ENCODE assay signal across 19 cellular contexts in the genomic region with DNA sequence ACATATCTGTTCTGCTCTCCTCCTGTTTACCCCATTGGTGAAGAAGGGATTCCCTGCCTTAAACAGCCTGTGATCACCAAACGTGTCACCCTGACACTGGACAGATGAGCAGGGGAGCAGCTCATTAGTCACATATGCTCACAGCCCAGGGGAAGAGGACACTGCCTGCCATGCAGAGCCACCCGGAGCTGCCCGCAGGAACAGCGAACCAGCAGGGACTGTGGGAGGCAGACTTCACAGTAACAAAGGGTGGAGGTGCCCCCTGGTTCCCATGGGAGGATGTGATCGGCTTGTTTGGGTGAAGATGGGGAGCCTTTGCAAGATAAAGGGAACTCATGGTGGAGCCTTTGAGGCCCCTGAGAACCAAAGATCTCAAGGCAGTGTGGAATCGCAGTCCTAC.
DNase-seq lines count a peak whose midpoint lies in the region; ATAC-seq, FAIRE-seq and TF ChIP-seq lines count a peak whose summit lies in the region.
"Had no signal": no experiment of that assay in that cellular context is flagged by ENCODE, and none has a peak within 500 bp of the region (broad histone marks: within the 10 kb centered on the region; RNA-seq: fewer than 3 reads in every experiment).

No MANE protein-coding gene starts in this region.

- H3K18ac ChIP-seq in H1 (ENCODE audit: extremely low read depth, low read length) = no peak overlapping the region
- H3K18ac ChIP-seq in trophoblast cell (ENCODE audit: low read length) = no peak overlapping the region

- peaks cover 32 to 44% of the 10 kb centered on the region in 2 donors for H3K27me3 Mint-ChIP-seq in effector memory CD8-positive, alpha-beta T cell

- no peak for ATAC-seq in SK-N-SH treated with all-trans-retinoic acid at 6 μM for 48 hours
- no peak for ATAC-seq in effector memory CD8-positive, alpha-beta T cell (replicated peaks)
- ATAC-seq: K562 had no signal

- H3K27ac ChIP-seq in SK-N-SH (ENCODE audit: low read depth in 2 of 2, low read length in 1 of 2) (no peak overlapping the region), H1 (ENCODE audit: low read depth, low read length) (no peak overlapping the region; the same call in 1 of the 2 replicates), trophoblast cell (ENCODE audit: low read depth, low read length) (no peak overlapping the region)
- H3K27ac ChIP-seq: BLaER1, GM23248 had no signal

- H4K8ac ChIP-seq in H1 (ENCODE audit: extremely low read depth, insufficient read depth, low read length) (no peak overlapping the region), trophoblast cell (ENCODE audit: low read depth, low read length) (no peak overlapping the region)

- CTCF ChIA-PET in SK-N-SH (lab: Yijun Ruan, JAX) = interaction anchor here (0.9 to 1.3 kb wide), 2 partner anchors 15 to 21 kb away, joined by 3 to 5 read pairs; no protein-coding TSS in a partner anchor
- CTCF ChIA-PET in H1 (lab: Charles Lee; ENCODE audit: partially characterized antibody) = interaction anchor here (0.7 to 1.3 kb wide), 5 partner anchors 9 to 296 kb away, joined by 3 to 4 read pairs (median 3); no protein-coding TSS in a partner anchor

- no peaks in the 10 kb centered on the region for H3K4me1 Mint-ChIP-seq in effector memory CD8-positive, alpha-beta T cell (ENCODE audit: low read depth in 2 of 2)
- H3K4me1 Mint-ChIP-seq: CD14-positive monocyte; CD4-positive, alpha-beta memory T cell had no signal

- H3K23me2 ChIP-seq in H1 (ENCODE audit: low read depth, low read length) = peaks cover 4% of the 10 kb centered on the region; the same call in 1 of the 2 replicates

- H4K20me1 ChIP-seq in SK-N-SH (ENCODE audit: insufficient read depth) (no peaks in the 10 kb centered on the region), H1 (replicated peaks in 1 of 2; ENCODE audit: control insufficient read depth in 1 of 2, insufficient read depth in 2 of 2, low read length in 2 of 2) (peaks cover 0 to 4% of the 10 kb centered on the region in 2 experiments)
- H4K20me1 ChIP-seq: BLaER1 had no signal

- no peaks in the 10 kb centered on the region for H3K9me3 ChIP-seq in SK-N-SH
- 0 out of 4 replicates have a peak, but pooled peaks cover 0 to 3% of the 10 kb centered on the region in 2 experiments for H3K9me3 ChIP-seq in H1 (ENCODE audit: insufficient read depth in 2 of 2, low read depth in 1 of 2, low read length in 1 of 2)
- H3K9me3 ChIP-seq in trophoblast cell (ENCODE audit: insufficient read depth, low read depth, low read length) = peaks cover 4% of the 10 kb centered on the region
- H3K9me3 ChIP-seq: BLaER1 had no signal

- no peaks in the 10 kb centered on the region for H3K36me3 Mint-ChIP-seq in effector memory CD8-positive, alpha-beta T cell (ENCODE audit: insufficient read depth)
- H3K36me3 Mint-ChIP-seq: CD14-positive monocyte had no signal

- no peak overlapping the region for H2AK5ac ChIP-seq in H1 (ENCODE audit: low read depth, low read length)
- no peak overlapping the region for H2AK5ac ChIP-seq in trophoblast cell (ENCODE audit: low read length)

- no peak overlapping the region for H3K4me3 Mint-ChIP-seq in effector memory CD8-positive, alpha-beta T cell
- H3K4me3 Mint-ChIP-seq: CD14-positive monocyte; CD4-positive, alpha-beta memory T cell had no signal

- no peak overlapping the region for H3K27ac Mint-ChIP-seq in effector memory CD8-positive, alpha-beta T cell
- H3K27ac Mint-ChIP-seq: CD14-positive monocyte had no signal

- no peak overlapping the region for H2BK120ac ChIP-seq in H1 (replicated peaks; ENCODE audit: low read depth, low read length)
- no peak overlapping the region for H2BK120ac ChIP-seq in trophoblast cell (ENCODE audit: insufficient read depth, low read length, poor library complexity)

- no peak for TF ChIP-seq POLR2A in H1 (IDR thresholded peaks at IDR 0.05; ENCODE audit: control extremely low read depth in 1 of 2, low read depth in 2 of 2, low read length in 2 of 2)

- H4K91ac ChIP-seq in H1 (replicated peaks; ENCODE audit: insufficient read length, low read length) = peak overlapping the region; percentile 40
- no peak overlapping the region for H4K91ac ChIP-seq in trophoblast cell (ENCODE audit: low read depth, low read length)

- TF ChIP-seq EP300 in SK-N-SH (IDR thresholded peaks at IDR 0.05; ENCODE audit: borderline replicate concordance in 1 of 2, low read depth in 1 of 2, low read length in 1 of 2) (no peak), H1 (IDR thresholded peaks at IDR 0.05; ENCODE audit: borderline replicate concordance in 1 of 2, low read depth in 2 of 2, low read length in 2 of 2) (no peak)

- no peaks in the 10 kb centered on the region for H3K79me2 ChIP-seq in SK-N-SH (ENCODE audit: insufficient read depth)
- no peaks in the 10 kb centered on the region for H3K79me2 ChIP-seq in H1 (ENCODE audit: control insufficient read depth in 1 of 2, insufficient read depth in 2 of 2, low read length in 2 of 2)
- no peaks in the 10 kb centered on the region for H3K79me2 ChIP-seq in trophoblast cell (ENCODE audit: control insufficient read depth, insufficient read depth, low read length, poor library complexity)

- H4K12ac ChIP-seq in trophoblast cell (ENCODE audit: low read depth, low read length) = no peak overlapping the region

- H3K14ac ChIP-seq in H1 (ENCODE audit: insufficient read length) (peak overlapping the region; percentile 66), trophoblast cell (ENCODE audit: low read length) (no peak overlapping the region)

- POLR2A ChIA-PET in SK-N-SH (lab: Yijun Ruan, JAX) = no interaction called here
- POLR2A ChIA-PET in H1 (lab: Charles Lee; ENCODE audit: partially characterized antibody) = interaction anchor here (1.5 kb wide), 1 partner anchor 10 kb away, joined by 3 read pairs; no protein-coding TSS in a partner anchor

- H3K56ac ChIP-seq in H1 (replicated peaks; ENCODE audit: insufficient read length, low read depth, low read length) = no peak overlapping the region

- H3F3A ChIP-seq in SK-N-SH (replicated peaks; ENCODE audit: insufficient read depth) = no peaks in the 10 kb centered on the region

- H2BK5ac ChIP-seq in H1 (ENCODE audit: low read depth, low read length) = no peak overlapping the region
- H2BK5ac ChIP-seq in trophoblast cell (ENCODE audit: low read depth, low read length, poor library complexity) = no peak overlapping the region

- no peak overlapping the region for H2AFZ ChIP-seq in SK-N-SH (ENCODE audit: low read depth)
- peak overlapping the region; percentile 58; the same call in 1 of the 2 replicates for H2AFZ ChIP-seq in H1 (ENCODE audit: low read length)
- no peak overlapping the region for H2AFZ ChIP-seq in trophoblast cell (ENCODE audit: insufficient read depth, low read length, poor library complexity)
- H2AFZ ChIP-seq: GM23248 had no signal

- 62% methylated on average over 6 of the region's 6 CpGs for WGBS in SK-N-SH (ENCODE audit: low lambda C conversion rate)
- 87% methylated on average over 6 of the region's 6 CpGs; no CpG with 5 or more reads in 1 of the 2 experiments for WGBS in H1 (ENCODE audit: extremely low coverage in 1 of 2, insufficient coverage in 1 of 2, insufficient read length in 1 of 2, insufficient replicate concordance in 2 of 2, low coverage in 1 of 2, low lambda C conversion rate in 2 of 2, missing lambda C conversion rate in 1 of 2), 2 experiments
- WGBS in trophoblast cell (ENCODE audit: extremely low coverage, insufficient coverage, insufficient read length) = no CpG with 5 or more reads among the region's 6 CpGs

- TF ChIP-seq CTCF in SK-N-SH (IDR thresholded peaks at IDR 0.05) (no peak), H1 (IDR thresholded peaks at IDR 0.05; ENCODE audit: control extremely low read depth in 1 of 3, insufficient read depth in 1 of 3, low read depth in 1 of 3, low read length in 3 of 3) (peak in 1 of 3 experiments; percentile 3; a peak in 1 of 4 replicates)

- H2BK20ac ChIP-seq in H1 (ENCODE audit: low read length) = 0 out of 2 replicates have a peak overlapping the region, but pooled peaks have one; percentile 87

- no peaks in the 10 kb centered on the region for H3K36me3 ChIP-seq in SK-N-SH (replicated peaks in 1 of 2; ENCODE audit: control insufficient read depth in 1 of 2, insufficient read depth in 2 of 2, low read length in 1 of 2)
- H3K36me3 ChIP-seq in H1 (ENCODE audit: control insufficient read depth in 2 of 4, insufficient read depth in 4 of 4, low read length in 3 of 4) = no peaks in the 10 kb centered on the region
- no peaks in the 10 kb centered on the region for H3K36me3 ChIP-seq in trophoblast cell (ENCODE audit: control insufficient read depth in 1 of 2, insufficient read depth in 2 of 2, low read length in 2 of 2)
- H3K36me3 ChIP-seq: BLaER1 had no signal

- H3K79me1 ChIP-seq in H1 (ENCODE audit: low read depth, low read length) (no peaks in the 10 kb centered on the region), trophoblast cell (ENCODE audit: low read length) (no peaks in the 10 kb centered on the region)

- no peak for FAIRE-seq in H1 (lab: Jason Lieb, UNC)
- FAIRE-seq: G401.6, GM12892, GM18507, K562 had no signal

- TF ChIP-seq RAD21 in SK-N-SH (IDR thresholded peaks at IDR 0.05; ENCODE audit: low read length) (no peak), H1 (IDR thresholded peaks at IDR 0.05 in 1 of 2, conservative IDR thresholded peaks at IDR 0.05 in 1 of 2; ENCODE audit: low read depth in 2 of 2, low read length in 2 of 2) (peak in 1 of 2 experiments; percentile 14; a peak in 2 of 4 replicates)

- H3K4ac ChIP-seq in H1 (replicated peaks; ENCODE audit: insufficient read length, low read depth, low read length) (no peak overlapping the region), trophoblast cell (ENCODE audit: low read depth, low read length) (no peak overlapping the region)

- H2BK15ac ChIP-seq in H1 (ENCODE audit: low read length) = no peak overlapping the region

- H2BK12ac ChIP-seq in H1 (ENCODE audit: low read depth, low read length) = peak overlapping the region; percentile 29; the same call in 1 of the 2 replicates
- no peak overlapping the region for H2BK12ac ChIP-seq in trophoblast cell (ENCODE audit: low read length)

- DNase-seq in SK-N-SH = peak; percentile 30
- peak; percentile 6 for DNase-seq in RPMI7951 (ENCODE audit: low read depth)
- DNase-seq in H1 (ENCODE audit: low read depth in 1 of 2, low spot score in 2 of 2) = no peak
- no peak for DNase-seq in trophoblast cell
- DNase-seq in effector memory CD8-positive, alpha-beta T cell = no peak
- no peak for DNase-seq in NCI-H748 treated with DMSO at 0.1 percent for 48 hours (lab: John Stamatoyannopoulos, UW)
- no peak for DNase-seq in DMS53 treated with DMSO at 0.1 percent for 48 hours (lab: John Stamatoyannopoulos, UW; ENCODE audit: unreplicated experiment)
- DNase-seq: 8988T; Calu3; CD4-positive, alpha-beta memory T cell; GM23248; H7 had no signal

- H3K27me3 ChIP-seq in SK-N-SH (ENCODE audit: insufficient read depth) = no peaks in the 10 kb centered on the region; the same call in 1 of the 2 replicates
- 0 out of 7 replicates have a peak, but pooled peaks cover 0 to 3% (median 0%) of the 10 kb centered on the region in 4 experiments for H3K27me3 ChIP-seq in H1 (replicated peaks in 1 of 4; ENCODE audit: control insufficient read depth in 3 of 4, extremely low read depth in 1 of 4, insufficient read depth in 3 of 4, low read length in 3 of 4)
- no peaks in the 10 kb centered on the region for H3K27me3 ChIP-seq in trophoblast cell (ENCODE audit: insufficient read depth, low read length)
- H3K27me3 ChIP-seq: BLaER1 had no signal

- no peaks in the 10 kb centered on the region for H3K9me2 ChIP-seq in SK-N-SH

- no peak overlapping the region for H4K5ac ChIP-seq in H1 (ENCODE audit: insufficient read length, low read depth, low read length)

- H3K23ac ChIP-seq in H1 (ENCODE audit: insufficient read length) = no peak overlapping the region
- peak overlapping the region; percentile 42 for H3K23ac ChIP-seq in trophoblast cell (ENCODE audit: low read length)

- H3K4me2 ChIP-seq in SK-N-SH (no peak overlapping the region), H1 (ENCODE audit: insufficient read depth in 1 of 2, low read depth in 2 of 2, low read length in 2 of 2) (no peak overlapping the region), trophoblast cell (ENCODE audit: low read length) (no peak overlapping the region)
- H3K4me2 ChIP-seq: BLaER1 had no signal

- H3K9me3 Mint-ChIP-seq in effector memory CD8-positive, alpha-beta T cell = peaks cover 0 to 1% of the 10 kb centered on the region in 2 donors

- H3K4me1 ChIP-seq in SK-N-SH (ENCODE audit: control insufficient read depth in 1 of 2, insufficient read depth in 2 of 2, low read depth in 1 of 2, low read length in 1 of 2) = peaks cover 0 to 3% of the 10 kb centered on the region in 2 experiments; a peak in 1 of 4 replicates
- H3K4me1 ChIP-seq in H1 (replicated peaks in 1 of 4; ENCODE audit: control insufficient read depth in 3 of 4, insufficient read depth in 4 of 4, low read length in 3 of 4) = peaks cover 0 to 5% (median 1%) of the 10 kb centered on the region in 4 experiments; a peak in 1 of 7 replicates
- no peaks in the 10 kb centered on the region for H3K4me1 ChIP-seq in trophoblast cell (ENCODE audit: control insufficient read depth in 1 of 2, insufficient read depth in 2 of 2, low read length in 2 of 2)
- H3K4me1 ChIP-seq: BLaER1 had no signal

- H3K9ac ChIP-seq in SK-N-SH (no peak overlapping the region), H1 (replicated peaks in 1 of 4; ENCODE audit: extremely low read depth in 1 of 4, low read depth in 3 of 4, low read length in 3 of 4) (no peak overlapping the region), trophoblast cell (ENCODE audit: low read length) (no peak overlapping the region)
- H3K9ac ChIP-seq: BLaER1, GM23248 had no signal

- no peak overlapping the region for H3K4me3 ChIP-seq in SK-N-SH (ENCODE audit: low read depth in 2 of 2, low read length in 1 of 2)
- no peak overlapping the region for H3K4me3 ChIP-seq in H1 (ENCODE audit: extremely low read depth in 1 of 4, insufficient read depth in 2 of 4, low read depth in 3 of 4, low read length in 4 of 4)
- H3K4me3 ChIP-seq in trophoblast cell (ENCODE audit: low read depth, low read length) = no peak overlapping the region
- H3K4me3 ChIP-seq: BLaER1, GM23248, K562 had no signal

Comparison
In these comparisons a context has a peak if more than half of its experiments do, and no peak if none do; other contexts are left out.
1. DNase-seq: peak in SK-N-SH (single experiment) and RPMI7951 (single experiment); none in H1 (0 of 2), trophoblast cell (0 of 2), effector memory CD8-positive, alpha-beta T cell (0 of 3), NCI-H748 treated with DMSO at 0.1 percent for 48 hours (single experiment) and DMS53 treated with DMSO at 0.1 percent for 48 hours (single experiment).